In genomic region chr2:113978524-113979171, GRCh38 we compare ENCODE assay signal across 1 cellular context.
TF ChIP-seq lines count a peak whose summit lies in the region.

No MANE protein-coding gene starts in this region.

TF ChIP-seq in HepG2, 621 proteins besides CTCF, POLR2A, EP300 and RAD21 (continued from another document and continues in another):
- TF ChIP-seq ZBTB40 (IDR thresholded peaks at IDR 0.05) (no peak), ZBTB40 (CRISPR knock-in tag; IDR thresholded peaks at IDR 0.05) (0 out of 2 replicates have a peak, but pooled peaks have one; percentile 12), CHCHD3 (CRISPR knock-in tag; IDR thresholded peaks at IDR 0.05) (peak; percentile 62; the same call in 1 of the 2 replicates), CC2D1A (CRISPR knock-in tag; IDR thresholded peaks at IDR 0.05) (no peak), ZC3H4 (CRISPR knock-in tag; IDR thresholded peaks at IDR 0.05; ENCODE audit: borderline replicate concordance) (peak; percentile 96; the same call in 1 of the 2 replicates), ELF4 (CRISPR knock-in tag; IDR thresholded peaks at IDR 0.05; ENCODE audit: borderline replicate concordance) (0 out of 2 replicates have a peak, but pooled peaks have one; percentile 19), NFIB (CRISPR knock-in tag; IDR thresholded peaks at IDR 0.05; ENCODE audit: borderline replicate concordance) (no peak), ZNF816 (CRISPR knock-in tag; IDR thresholded peaks at IDR 0.05; ENCODE audit: borderline replicate concordance) (no peak), ZNF33A (CRISPR knock-in tag; IDR thresholded peaks at IDR 0.05; ENCODE audit: borderline replicate concordance) (0 out of 2 replicates have a peak, but pooled peaks have one; percentile 15), RBFOX2 (IDR thresholded peaks at IDR 0.05; ENCODE audit: low read depth, low read length) (peak; percentile 25), ARID5B (CRISPR knock-in tag; IDR thresholded peaks at IDR 0.05) (no peak), TRIM24 (CRISPR knock-in tag; IDR thresholded peaks at IDR 0.05) (peak; percentile 45; the same call in 1 of the 2 replicates), ZFY (CRISPR knock-in tag; IDR thresholded peaks at IDR 0.05) (peak; percentile 7; the same call in 1 of the 2 replicates), POLR2G (IDR thresholded peaks at IDR 0.05; ENCODE audit: low read depth, low read length) (peak; percentile 82), AKAP8 (CRISPR knock-in tag; IDR thresholded peaks at IDR 0.05) (0 out of 2 replicates have a peak, but pooled peaks have one; percentile 14), FOXM1 (CRISPR knock-in tag; IDR thresholded peaks at IDR 0.05) (no peak), KLF15 (CRISPR knock-in tag; IDR thresholded peaks at IDR 0.05; ENCODE audit: borderline replicate concordance) (0 out of 2 replicates have a peak, but pooled peaks have one; percentile 17), PHF8 (CRISPR knock-in tag; IDR thresholded peaks at IDR 0.05) (0 out of 2 replicates have a peak, but pooled peaks have one; percentile 12), ZBTB37 (CRISPR knock-in tag; IDR thresholded peaks at IDR 0.05) (no peak), ZFX (CRISPR knock-in tag; IDR thresholded peaks at IDR 0.05; ENCODE audit: low read depth) (peak; percentile 29; the same call in 1 of the 2 replicates), ONECUT2 (CRISPR knock-in tag; IDR thresholded peaks at IDR 0.05) (no peak), RBM39 (IDR thresholded peaks at IDR 0.05; ENCODE audit: low read depth, low read length, poor library complexity, severe bottlenecking) (peak; percentile 74), CCDC6 (CRISPR knock-in tag; IDR thresholded peaks at IDR 0.05) (peak; percentile 72; the same call in 1 of the 2 replicates), RNF219 (CRISPR knock-in tag; IDR thresholded peaks at IDR 0.05) (no peak), GABPA (IDR thresholded peaks at IDR 0.05; ENCODE audit: low read depth, low read length) (no peak), GABPA (CRISPR knock-in tag; IDR thresholded peaks at IDR 0.05; ENCODE audit: low read depth) (no peak), PTBP1 (IDR thresholded peaks at IDR 0.05; ENCODE audit: low read depth, low read length, poor library complexity, severe bottlenecking) (peak; percentile 1), GFI1 (CRISPR knock-in tag; IDR thresholded peaks at IDR 0.05; ENCODE audit: borderline replicate concordance) (peak; percentile 6; the same call in 1 of the 2 replicates), FOSL2 (CRISPR knock-in tag; IDR thresholded peaks at IDR 0.05) (peak; percentile 36), WIZ (CRISPR knock-in tag; IDR thresholded peaks at IDR 0.05) (peak; percentile 13; the same call in 1 of the 2 replicates), CEBPG (CRISPR knock-in tag; IDR thresholded peaks at IDR 0.05) (peak; percentile 39; the same call in 1 of the 2 replicates), HDAC1 (CRISPR knock-in tag; IDR thresholded peaks at IDR 0.05) (no peak)
- TF ChIP-seq, protein P1, sequence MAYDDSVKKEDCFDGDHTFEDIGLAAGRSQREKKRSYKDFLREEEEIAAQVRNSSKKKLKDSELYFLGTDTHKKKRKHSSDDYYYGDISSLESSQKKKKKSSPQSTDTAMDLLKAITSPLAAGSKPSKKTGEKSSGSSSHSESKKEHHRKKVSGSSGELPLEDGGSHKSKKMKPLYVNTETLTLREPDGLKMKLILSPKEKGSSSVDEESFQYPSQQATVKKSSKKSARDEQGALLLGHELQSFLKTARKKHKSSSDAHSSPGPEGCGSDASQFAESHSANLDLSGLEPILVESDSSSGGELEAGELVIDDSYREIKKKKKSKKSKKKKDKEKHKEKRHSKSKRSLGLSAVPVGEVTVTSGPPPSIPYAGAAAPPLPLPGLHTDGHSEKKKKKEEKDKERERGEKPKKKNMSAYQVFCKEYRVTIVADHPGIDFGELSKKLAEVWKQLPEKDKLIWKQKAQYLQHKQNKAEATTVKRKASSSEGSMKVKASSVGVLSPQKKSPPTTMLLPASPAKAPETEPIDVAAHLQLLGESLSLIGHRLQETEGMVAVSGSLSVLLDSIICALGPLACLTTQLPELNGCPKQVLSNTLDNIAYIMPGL (CRISPR knock-in tag; IDR thresholded peaks at IDR 0.05; ENCODE audit: borderline replicate concordance in 1 of 2, low read depth in 1 of 2) = peak in 1 of 2 experiments; percentile 6; a peak in 1 of 4 replicates
- TF ChIP-seq, protein P2, sequence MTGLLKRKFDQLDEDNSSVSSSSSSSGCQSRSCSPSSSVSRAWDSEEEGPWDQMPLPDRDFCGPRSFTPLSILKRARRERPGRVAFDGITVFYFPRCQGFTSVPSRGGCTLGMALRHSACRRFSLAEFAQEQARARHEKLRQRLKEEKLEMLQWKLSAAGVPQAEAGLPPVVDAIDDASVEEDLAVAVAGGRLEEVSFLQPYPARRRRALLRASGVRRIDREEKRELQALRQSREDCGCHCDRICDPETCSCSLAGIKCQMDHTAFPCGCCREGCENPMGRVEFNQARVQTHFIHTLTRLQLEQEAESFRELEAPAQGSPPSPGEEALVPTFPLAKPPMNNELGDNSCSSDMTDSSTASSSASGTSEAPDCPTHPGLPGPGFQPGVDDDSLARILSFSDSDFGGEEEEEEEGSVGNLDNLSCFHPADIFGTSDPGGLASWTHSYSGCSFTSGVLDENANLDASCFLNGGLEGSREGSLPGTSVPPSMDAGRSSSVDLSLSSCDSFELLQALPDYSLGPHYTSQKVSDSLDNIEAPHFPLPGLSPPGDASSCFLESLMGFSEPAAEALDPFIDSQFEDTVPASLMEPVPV (CRISPR knock-in tag; IDR thresholded peaks at IDR 0.05) = 0 out of 2 replicates have a peak, but pooled peaks have one; percentile 26
- TF ChIP-seq, protein P3, sequence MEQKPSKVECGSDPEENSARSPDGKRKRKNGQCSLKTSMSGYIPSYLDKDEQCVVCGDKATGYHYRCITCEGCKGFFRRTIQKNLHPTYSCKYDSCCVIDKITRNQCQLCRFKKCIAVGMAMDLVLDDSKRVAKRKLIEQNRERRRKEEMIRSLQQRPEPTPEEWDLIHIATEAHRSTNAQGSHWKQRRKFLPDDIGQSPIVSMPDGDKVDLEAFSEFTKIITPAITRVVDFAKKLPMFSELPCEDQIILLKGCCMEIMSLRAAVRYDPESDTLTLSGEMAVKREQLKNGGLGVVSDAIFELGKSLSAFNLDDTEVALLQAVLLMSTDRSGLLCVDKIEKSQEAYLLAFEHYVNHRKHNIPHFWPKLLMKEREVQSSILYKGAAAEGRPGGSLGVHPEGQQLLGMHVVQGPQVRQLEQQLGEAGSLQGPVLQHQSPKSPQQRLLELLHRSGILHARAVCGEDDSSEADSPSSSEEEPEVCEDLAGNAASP (CRISPR knock-in tag; IDR thresholded peaks at IDR 0.05; ENCODE audit: borderline replicate concordance) = no peak
